In the genomic region with DNA sequence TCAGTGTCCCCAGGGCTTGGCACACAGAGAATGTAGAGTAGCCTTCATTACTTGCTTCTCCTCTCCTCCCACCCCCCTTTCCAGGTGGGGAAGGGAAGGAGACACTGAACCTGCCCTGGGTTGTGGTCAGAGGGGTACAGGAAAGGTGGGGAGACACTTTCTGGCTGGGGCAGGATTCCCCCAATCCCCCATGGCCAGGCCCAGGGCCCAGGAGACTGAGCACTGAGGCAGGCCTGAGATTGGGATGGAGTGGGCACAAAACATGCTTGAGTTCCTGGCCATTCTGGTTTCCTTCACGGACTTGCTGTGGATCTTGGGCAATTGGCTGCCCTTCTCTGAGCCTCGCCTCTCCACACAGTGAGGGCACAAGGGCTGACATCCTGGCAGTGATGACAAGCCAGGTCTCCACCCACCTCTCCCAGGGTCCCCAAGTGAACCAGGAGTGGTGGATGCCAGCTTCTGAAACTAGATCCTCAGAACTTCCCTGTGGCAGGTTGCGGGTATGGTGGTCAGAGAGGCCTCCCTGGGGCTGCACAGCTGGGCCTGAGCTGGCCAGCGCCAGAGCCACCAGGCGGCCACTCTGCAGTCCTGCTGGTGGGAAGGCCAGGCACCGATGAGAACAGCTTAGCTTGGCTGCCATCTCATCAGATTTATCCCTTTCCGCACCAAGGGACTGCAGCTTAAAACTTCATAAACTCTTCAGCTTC, we compare ENCODE assay signal across 10 cellular contexts. TPM values are rescaled to one million over a fixed set of nuclear protein-coding genes. Genes with fewer than 3 reads are reported as not detected.
DNase-seq lines count a peak whose midpoint lies in the region; ATAC-seq and TF ChIP-seq lines count a peak whose summit lies in the region.
"Had no signal": no experiment of that assay in that cellular context is flagged by ENCODE, and none has a peak within 500 bp of the region (broad histone marks: within the 10 kb centered on the region; RNA-seq: fewer than 3 reads in every experiment).

No MANE protein-coding gene starts in this region.

- H3K27ac Mint-ChIP-seq in CD4-positive, alpha-beta T cell, result no peak overlapping the region
- peak overlapping the region; percentile 72 to 92 (median 75) for H3K27ac Mint-ChIP-seq in nephron
- H3K27ac Mint-ChIP-seq in CD8-positive, alpha-beta T cell, result no peak overlapping the region

- POLR2A ChIA-PET in CD4-positive, alpha-beta T cell (lab: Charles Lee), result interaction anchor here (0.8 kb wide), 1 partner anchor 9 kb away, joined by 3 read pairs; no protein-coding TSS in a partner anchor
- POLR2A ChIA-PET in HEK293 (lab: Yijun Ruan, JAX), result interaction anchor here (0.5 to 2.7 kb wide), 12 partner anchors 9 to 196 kb away, joined by 3 to 25 read pairs (median 4); a partner anchor contains a TSS
- POLR2A ChIA-PET in CD8-positive, alpha-beta T cell (lab: Charles Lee), result interaction anchor here (0.6 to 1.0 kb wide), 2 partner anchors 28 to 47 kb away, joined by 3 to 4 read pairs; no protein-coding TSS in a partner anchor

- peaks cover 28% of the 10 kb centered on the region for H3K4me1 Mint-ChIP-seq in CD4-positive, alpha-beta T cell (ENCODE audit: low read depth)
- peaks cover 27% of the 10 kb centered on the region for H3K4me1 Mint-ChIP-seq in nephron
- H3K4me1 Mint-ChIP-seq in CD8-positive, alpha-beta T cell (ENCODE audit: low read depth), result peaks cover 26% of the 10 kb centered on the region

- CTCF ChIA-PET in CD4-positive, alpha-beta T cell (lab: Charles Lee), result no interaction called here
- CTCF ChIA-PET in HEK293 (lab: Yijun Ruan, JAX), result interaction anchor here (1.1 to 1.3 kb wide), 3 partner anchors 18 to 67 kb away, joined by 3 to 5 read pairs (median 3); no protein-coding TSS in a partner anchor
- CTCF ChIA-PET in CD8-positive, alpha-beta T cell (lab: Charles Lee), result no interaction called here

- H3K9me3 ChIP-seq in CD4-positive, alpha-beta T cell (ENCODE audit: control insufficient read depth, low read length), result no peaks in the 10 kb centered on the region
- H3K9me3 ChIP-seq in HEK293 (ENCODE audit: control insufficient read depth, insufficient read depth, low read depth, low read length), result no peaks in the 10 kb centered on the region
- H3K9me3 ChIP-seq in adipocyte (ENCODE audit: control insufficient read depth, low read length), result no peaks in the 10 kb centered on the region
- no peaks in the 10 kb centered on the region for H3K9me3 ChIP-seq in tibial artery
- no peaks in the 10 kb centered on the region for H3K9me3 ChIP-seq in CD8-positive, alpha-beta T cell (ENCODE audit: low read length)

- no peaks in the 10 kb centered on the region for H3K27me3 ChIP-seq in CD4-positive, alpha-beta T cell (ENCODE audit: control insufficient read depth, insufficient read depth, low read length)
- no peaks in the 10 kb centered on the region for H3K27me3 ChIP-seq in adipocyte (replicated peaks; ENCODE audit: control insufficient read depth, insufficient read depth, low read length)
- H3K27me3 ChIP-seq in tibial artery, result no peaks in the 10 kb centered on the region
- H3K27me3 ChIP-seq in CD8-positive, alpha-beta T cell (ENCODE audit: insufficient read depth, low read length), result no peaks in the 10 kb centered on the region

- no peak overlapping the region for H3K4me3 ChIP-seq in HEK293 (ENCODE audit: low read depth, low read length)
- no peak overlapping the region for H3K4me3 ChIP-seq in adipocyte (ENCODE audit: low read length)
- H3K4me3 ChIP-seq in tibial artery, result no peak overlapping the region
- no peak overlapping the region for H3K4me3 ChIP-seq in CD8-positive, alpha-beta T cell (ENCODE audit: low read depth, low read length)

- H3K36me3 ChIP-seq in HEK293 (ENCODE audit: control insufficient read depth in 2 of 2, insufficient read depth in 1 of 2, low read length in 2 of 2), result peaks cover 0 to 62% of the 10 kb centered on the region in 2 experiments; a peak in 1 of 3 replicates
- H3K36me3 ChIP-seq in adipocyte (ENCODE audit: control insufficient read depth, insufficient read depth, low read length, severe bottlenecking), result peaks cover 30% of the 10 kb centered on the region
- H3K36me3 ChIP-seq in tibial artery, result peaks cover 20 to 47% (median 25%) of the 10 kb centered on the region in 3 donors
- peaks cover 8% of the 10 kb centered on the region for H3K36me3 ChIP-seq in CD8-positive, alpha-beta T cell (ENCODE audit: insufficient read depth, low read length)

- H3K36me3 Mint-ChIP-seq in CD4-positive, alpha-beta T cell (ENCODE audit: low read depth), result peaks cover 17% of the 10 kb centered on the region
- peaks cover 28% of the 10 kb centered on the region for H3K36me3 Mint-ChIP-seq in nephron (ENCODE audit: low read depth)
- peaks cover 19% of the 10 kb centered on the region for H3K36me3 Mint-ChIP-seq in CD8-positive, alpha-beta T cell

- ATAC-seq in CD4-positive, alpha-beta T cell (ENCODE audit: poor library complexity), result no peak
- no peak for ATAC-seq in CD8-positive, alpha-beta T cell

- H3K27me3 Mint-ChIP-seq in CD4-positive, alpha-beta T cell, result peaks cover 8% of the 10 kb centered on the region
- H3K27me3 Mint-ChIP-seq in nephron (ENCODE audit: low read depth), result no peaks in the 10 kb centered on the region
- peaks cover 2% of the 10 kb centered on the region for H3K27me3 Mint-ChIP-seq in CD8-positive, alpha-beta T cell (ENCODE audit: low read depth)

- no peak for TF ChIP-seq CTCF in CD4-positive, alpha-beta T cell (IDR thresholded peaks at IDR 0.05)
- peak; percentile 50 for TF ChIP-seq CTCF in HEK293 (tag by site-specific recombination; IDR thresholded peaks at IDR 0.05)
- TF ChIP-seq CTCF in nephron (IDR thresholded peaks at IDR 0.05; ENCODE audit: unreplicated experiment in 3 of 3), result no peak
- TF ChIP-seq CTCF in tibial artery (IDR thresholded peaks at IDR 0.05), result no peak
- no peak for TF ChIP-seq CTCF in CD8-positive, alpha-beta T cell (IDR thresholded peaks at IDR 0.05)

- no peaks in the 10 kb centered on the region for H3K9me3 Mint-ChIP-seq in CD4-positive, alpha-beta T cell
- H3K9me3 Mint-ChIP-seq in nephron, result no peaks in the 10 kb centered on the region
- H3K9me3 Mint-ChIP-seq in CD8-positive, alpha-beta T cell, result no peaks in the 10 kb centered on the region

- H3K9ac ChIP-seq in adipocyte (ENCODE audit: low read length), result peak overlapping the region; percentile 10

- peak overlapping the region; percentile 42 for H3K4me3 Mint-ChIP-seq in CD4-positive, alpha-beta T cell
- H3K4me3 Mint-ChIP-seq in nephron, result peak overlapping the region; percentile 88 to 91 (median 89)
- no peak overlapping the region for H3K4me3 Mint-ChIP-seq in CD8-positive, alpha-beta T cell

- H3K4me1 ChIP-seq in HEK293 (ENCODE audit: control insufficient read depth, insufficient read depth, low read length) (no peaks in the 10 kb centered on the region; the same call in 1 of the 2 replicates), adipocyte (ENCODE audit: control insufficient read depth, insufficient read depth, low read length) (peaks cover 40% of the 10 kb centered on the region), tibial artery (peaks cover 0 to 28% (median 14%) of the 10 kb centered on the region in 4 donors)
- H3K4me1 ChIP-seq in CD8-positive, alpha-beta T cell (ENCODE audit: insufficient read depth, low read length), result peaks cover 14% of the 10 kb centered on the region

- no peak overlapping the region for H3K27ac ChIP-seq in CD4-positive, alpha-beta T cell (ENCODE audit: low read depth, low read length)
- peak overlapping the region; percentile 33 for H3K27ac ChIP-seq in HEK293 (ENCODE audit: extremely low read depth, low read depth, low read length)
- H3K27ac ChIP-seq in tibial artery, result no peak overlapping the region
- no peak overlapping the region for H3K27ac ChIP-seq in CD8-positive, alpha-beta T cell (ENCODE audit: low read depth, low read length)

- intact Hi-C loops in CD4-positive, alpha-beta T cell (cut with DNase I, micrococcal nuclease), result loop anchor here in 1 of 2 experiments (5.0 kb wide), 1 partner anchor 35 kb away; no protein-coding TSS in a partner anchor
- intact Hi-C loops in tibial artery (cut with DNase I; ENCODE audit: low total_unique reads), result no loop called here
- intact Hi-C loops in CD8-positive, alpha-beta T cell (cut with DNase I, micrococcal nuclease), result no loop called here

- DNase-seq in CD4-positive, alpha-beta T cell, result no peak
- no peak for DNase-seq in adipocyte (ENCODE audit: low read depth)
- DNase-seq in tibial artery, result no peak
- DNase-seq in CD8-positive, alpha-beta T cell, result no peak
- no peak for DNase-seq in SK-N-DZ (ENCODE audit: low spot score)
- no peak for DNase-seq in nucleus accumbens (lab: John Stamatoyannopoulos, UW)
- DNase-seq: NCI-H748 treated with DMSO at 0.1 percent for 48 hours; stimulated activated CD4-positive, alpha-beta T cell treated with anti-CD3 and anti-CD28 coated beads, Interleukin-15, amount 100 ng/mL, for 24 hours had no signal

TF ChIP-seq in HEK293, 187 proteins besides CTCF, POLR2A, EP300 and RAD21 (continues in another document):
- TF ChIP-seq ZIC2 (tag by site-specific recombination; IDR thresholded peaks at IDR 0.05) (peak; percentile 44; the same call in 1 of the 2 replicates), ZNF146 (tag by site-specific recombination; IDR thresholded peaks at IDR 0.05) (no peak), GLI2 (tag by site-specific recombination; IDR thresholded peaks at IDR 0.05; ENCODE audit: borderline replicate concordance, low read depth) (no peak), KLF16 (tag by site-specific recombination; IDR thresholded peaks at IDR 0.05) (no peak), ZNF292 (tag by site-specific recombination; IDR thresholded peaks at IDR 0.05; ENCODE audit: borderline replicate concordance, low read depth) (no peak), ZBTB21 (tag by site-specific recombination; IDR thresholded peaks at IDR 0.05) (no peak), HOXD13 (CRISPR knock-in tag; IDR thresholded peaks at IDR 0.05; ENCODE audit: borderline replicate concordance) (no peak)

RNA-seq across cellular contexts. Expression of a gene that starts 9.3 kb away (rescaled TPM):
- total RNA-seq in CD4-positive, alpha-beta T cell, result 1 to 10 TPM; 1.6 to 1.7 TPM
- 1 to 10 TPM; 1.7 to 1.9 TPM for total RNA-seq in CD8-positive, alpha-beta T cell
- polyA plus RNA-seq in SK-N-DZ (2014; cell fraction: cytosol; rRNA removed), result 15.0 and 15.4 TPM in 2 replicates
- polyA plus RNA-seq in SK-N-DZ (2014; cell fraction: nucleus; rRNA removed), result 10.7 and 13.9 TPM in 2 replicates

RNA-seq across cellular contexts. Expression of a gene that starts 15.6 kb away (rescaled TPM):
- 10 to 100 TPM; 63.0 to 65.2 TPM for total RNA-seq in CD4-positive, alpha-beta T cell
- total RNA-seq in CD8-positive, alpha-beta T cell, result 100 to 1,000 TPM in 1 of 2 experiments, 10 to 100 TPM in 1; 98.7 to 101 TPM
- 76.5 and 83.8 TPM in 2 replicates for polyA plus RNA-seq in SK-N-DZ (2014; cell fraction: cytosol; rRNA removed)
- 104 and 122 TPM in 2 replicates for polyA plus RNA-seq in SK-N-DZ (2014; cell fraction: nucleus; rRNA removed)

RNA-seq across cellular contexts. Expression of a gene that starts 15.9 kb away (rescaled TPM):
- total RNA-seq in CD4-positive, alpha-beta T cell, result 1 to 10 TPM; 1.7 to 2.2 TPM
- 1 to 10 TPM; 2.7 to 3.6 TPM for total RNA-seq in CD8-positive, alpha-beta T cell
- 4.3 and 6.4 TPM in 2 replicates for polyA plus RNA-seq in SK-N-DZ (2014; cell fraction: cytosol; rRNA removed)
- polyA plus RNA-seq in SK-N-DZ (2014; cell fraction: nucleus; rRNA removed), result 29.9 and 34.1 TPM in 2 replicates

RNA-seq across cellular contexts. Expression of a gene that starts 29.5 kb away (rescaled TPM):
- 10 to 100 TPM; 24.8 to 25.2 TPM for total RNA-seq in CD4-positive, alpha-beta T cell
- 10 to 100 TPM; 26.4 to 36.3 TPM for total RNA-seq in CD8-positive, alpha-beta T cell
- 23.3 and 28.6 TPM in 2 replicates for polyA plus RNA-seq in SK-N-DZ (2014; cell fraction: cytosol; rRNA removed)
- polyA plus RNA-seq in SK-N-DZ (2014; cell fraction: nucleus; rRNA removed), result 71.3 and 96.4 TPM in 2 replicates

Comparison
In these comparisons a context has a peak if more than half of its experiments do, and no peak if none do; other contexts are left out.
1. H3K27ac Mint-ChIP-seq: peak in nephron (3 of 3); none in CD4-positive, alpha-beta T cell (single experiment) and CD8-positive, alpha-beta T cell (single experiment).